Comparison of ENCODE assay signal across 20 cellular contexts in the genomic region with DNA sequence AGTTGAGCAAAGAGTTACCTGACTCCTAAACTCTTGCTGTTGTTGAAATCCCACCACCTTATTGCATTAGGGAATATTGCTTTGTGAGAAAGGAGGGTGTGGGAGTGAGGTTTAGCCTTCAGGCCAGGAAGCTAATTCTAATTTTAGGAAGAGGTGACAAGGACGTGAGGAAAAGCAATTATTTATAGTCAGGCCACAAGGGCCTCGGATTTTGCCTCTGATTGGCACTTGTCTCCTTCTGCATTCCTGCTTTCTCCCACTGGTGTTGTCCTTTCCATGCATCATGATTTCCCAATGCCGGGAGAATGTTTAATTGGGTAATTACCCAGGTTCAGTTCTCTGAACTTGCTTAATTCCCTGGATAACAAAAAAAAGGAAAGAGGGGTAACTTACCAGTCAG.
"Had no signal": no experiment of that assay in that cellular context is flagged by ENCODE, and none has a peak within 500 bp of the region (broad histone marks: within the 10 kb centered on the region; RNA-seq: fewer than 3 reads in every experiment).

No MANE protein-coding gene starts in this region.

- H3K4me3 ChIP-seq: cardiac muscle cell, left lung, ovary, testis, transverse colon had no signal

- H3K27ac ChIP-seq: cardiac muscle cell, left lung, ovary, testis, transverse colon had no signal

- H3K36me3 ChIP-seq: cardiac muscle cell, left lung, ovary, transverse colon had no signal

- ATAC-seq: activated CD8-positive, alpha-beta T cell treated with anti-CD3 and anti-CD28 coated beads for 36 hours; activated naive CD4-positive, alpha-beta T cell treated with anti-CD3 and anti-CD28 coated beads, Interleukin-2, amount 50 U/mL, for 72 hours; activated T-cell treated with anti-CD3 and anti-CD28 coated beads, Interleukin-2, amount 50 U/mL, for 4 hours; activated T-helper 17 cell treated with anti-CD3 and anti-CD28 coated beads, Interleukin-2, amount 50 U/mL, for 72 hours; left lung; naive thymus-derived CD4-positive, alpha-beta T cell; stimulated activated naive CD8-positive, alpha-beta T cell treated with anti-CD3 and anti-CD28 coated beads, Interleukin-15, Interleukin-2, amounts not matched to agents 100 U/mL and 50 U/mL, for 24 hours had no signal

- FAIRE-seq: endothelial cell of umbilical vein had no signal

- DNase-seq: activated B cell treated with CpG ODN at 0.5 μM for 24 hours; activated CD4-positive, alpha-beta T cell treated with anti-CD3 and anti-CD28 coated beads, Interleukin-2, amount 50 U/mL, for 1 hour; activated CD8-positive, alpha-beta T cell treated with anti-CD3 and anti-CD28 coated beads for 36 hours; activated T-cell treated with anti-CD3 and anti-CD28 coated beads, Interleukin-2, amount 50 U/mL, for 4 hours; anterior cingulate cortex; cortex of kidney; head of caudate nucleus; left lung; mammary epithelial cell; naive thymus-derived CD4-positive, alpha-beta T cell; ovary; stimulated activated CD4-positive, alpha-beta T cell treated with anti-CD3 and anti-CD28 coated beads, Interleukin-2, amount 100 ng/mL, for 48 hours; stimulated activated naive CD8-positive, alpha-beta T cell treated with anti-CD3 and anti-CD28 coated beads, Interleukin-15, Interleukin-2, amounts not matched to agents 100 U/mL and 50 U/mL, for 24 hours; T-helper 1 cell; testis; transverse colon had no signal

- H3K9me3 ChIP-seq: left lung, ovary, testis, transverse colon had no signal

- H3K27me3 ChIP-seq: cardiac muscle cell, left lung, ovary, testis, transverse colon had no signal

- H3K4me1 ChIP-seq: left lung, testis had no signal
